ENCODE assay signal across 30 cellular contexts in the genomic region with DNA sequence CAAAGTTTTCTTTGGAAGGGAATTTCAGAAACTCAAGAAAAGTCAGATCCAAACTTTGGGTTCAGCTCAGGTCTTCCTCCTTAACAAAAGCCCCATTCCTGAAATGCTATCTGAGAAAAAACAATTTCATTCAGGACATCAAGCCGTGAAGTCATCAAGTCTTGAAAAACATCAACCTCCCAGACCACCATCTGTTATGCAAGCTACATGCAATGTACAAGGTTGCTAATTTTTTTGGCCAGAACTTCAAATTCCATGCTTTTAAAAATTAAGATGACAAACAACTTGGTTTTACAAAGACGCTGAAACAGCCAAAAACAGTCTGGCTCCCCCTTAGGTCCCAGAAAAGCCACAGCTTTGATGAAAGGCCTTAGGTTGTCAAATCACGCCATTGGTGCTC. TPM values are rescaled to one million over a fixed set of nuclear protein-coding genes. Genes with fewer than 3 reads are reported as not detected.
"Had no signal": no experiment of that assay in that cellular context is flagged by ENCODE, and none has a peak within 500 bp of the region (broad histone marks: within the 10 kb centered on the region; RNA-seq: fewer than 3 reads in every experiment).

No MANE protein-coding gene starts in this region.

- H3K27ac ChIP-seq: breast epithelium, neural progenitor cell, right atrium auricular region, testis, transverse colon had no signal

- H3K36me3 Mint-ChIP-seq: activated CD4-positive, alpha-beta memory T cell treated with anti-CD3 and anti-CD28 coated beads for 36 hours; activated naive CD8-positive, alpha-beta T cell treated with anti-CD3 and anti-CD28 coated beads for 36 hours; naive thymus-derived CD8-positive, alpha-beta T cell had no signal

- H3K4me1 Mint-ChIP-seq: activated CD4-positive, alpha-beta T cell treated with anti-CD3 and anti-CD28 coated beads, Interleukin-2, amount 10 ng/mL, durations not matched to agents 24 days and 14 days; activated naive CD8-positive, alpha-beta T cell treated with anti-CD3 and anti-CD28 coated beads for 36 hours; naive thymus-derived CD8-positive, alpha-beta T cell; T-helper 17 cell had no signal

- H3K9me3 ChIP-seq: breast epithelium, right atrium auricular region, testis, transverse colon had no signal

- H3K27ac Mint-ChIP-seq: activated CD4-positive, alpha-beta memory T cell treated with anti-CD3 and anti-CD28 coated beads for 36 hours; activated CD4-positive, alpha-beta T cell treated with anti-CD3 and anti-CD28 coated beads, Interleukin-2, amount 10 ng/mL, durations not matched to agents 24 days and 14 days; activated naive CD4-positive, alpha-beta T cell treated with anti-CD3 and anti-CD28 coated beads for 36 hours; activated naive CD8-positive, alpha-beta T cell treated with anti-CD3 and anti-CD28 coated beads for 36 hours; activated T-helper 1 cell treated with anti-CD3 and anti-CD28 coated beads, Interleukin-12 subunit alpha, Interleukin-12 subunit beta, Interleukin-2, Interleukin-4 antibody, amounts not matched to agents 30 ng/mL and 10 ng/mL and 1 ng/mL, durations not matched to agents 14 hours and 24 hours and 36 hours; naive thymus-derived CD8-positive, alpha-beta T cell; T-helper 17 cell had no signal

- H3K9ac ChIP-seq: neural progenitor cell had no signal

- H3K27me3 Mint-ChIP-seq: activated CD4-positive, alpha-beta memory T cell treated with anti-CD3 and anti-CD28 coated beads for 36 hours; activated CD4-positive, alpha-beta T cell treated with anti-CD3 and anti-CD28 coated beads, Interleukin-2, amount 10 ng/mL, durations not matched to agents 24 days and 14 days; activated naive CD8-positive, alpha-beta T cell treated with anti-CD3 and anti-CD28 coated beads for 36 hours; naive thymus-derived CD8-positive, alpha-beta T cell; T-helper 17 cell had no signal

- H3K9me3 Mint-ChIP-seq: activated CD4-positive, alpha-beta memory T cell treated with anti-CD3 and anti-CD28 coated beads for 36 hours; activated CD4-positive, alpha-beta T cell treated with anti-CD3 and anti-CD28 coated beads, Interleukin-2, amount 10 ng/mL, durations not matched to agents 24 days and 14 days; activated naive CD8-positive, alpha-beta T cell treated with anti-CD3 and anti-CD28 coated beads for 36 hours; activated T-helper 1 cell treated with anti-CD3 and anti-CD28 coated beads, Interleukin-12 subunit alpha, Interleukin-12 subunit beta, Interleukin-2, Interleukin-4 antibody, amounts not matched to agents 30 ng/mL and 10 ng/mL and 1 ng/mL, durations not matched to agents 14 hours and 24 hours and 36 hours; naive thymus-derived CD8-positive, alpha-beta T cell had no signal

- ATAC-seq: left colon; naive thymus-derived CD8-positive, alpha-beta T cell; stimulated activated naive CD8-positive, alpha-beta T cell treated with anti-CD3 and anti-CD28 coated beads, Interleukin-15, Interleukin-2, amounts not matched to agents 100 U/mL and 50 U/mL, for 24 hours; T-helper 17 cell had no signal

- H3K36me3 ChIP-seq: breast epithelium, neural progenitor cell, right atrium auricular region, transverse colon had no signal

- H2AFZ ChIP-seq: neural progenitor cell had no signal

- H3K4me3 Mint-ChIP-seq: activated CD4-positive, alpha-beta memory T cell treated with anti-CD3 and anti-CD28 coated beads for 36 hours; activated CD4-positive, alpha-beta T cell treated with anti-CD3 and anti-CD28 coated beads, Interleukin-2, amount 10 ng/mL, durations not matched to agents 24 days and 14 days; activated naive CD4-positive, alpha-beta T cell treated with anti-CD3 and anti-CD28 coated beads for 36 hours; activated naive CD8-positive, alpha-beta T cell treated with anti-CD3 and anti-CD28 coated beads for 36 hours; activated T-helper 1 cell treated with anti-CD3 and anti-CD28 coated beads, Interleukin-12 subunit alpha, Interleukin-12 subunit beta, Interleukin-2, Interleukin-4 antibody, amounts not matched to agents 30 ng/mL and 10 ng/mL and 1 ng/mL, durations not matched to agents 14 hours and 24 hours and 36 hours; naive thymus-derived CD8-positive, alpha-beta T cell; T-helper 17 cell had no signal

- H3K27me3 ChIP-seq: breast epithelium, neural progenitor cell, right atrium auricular region, testis, transverse colon had no signal

- DNase-seq: activated CD4-positive, alpha-beta memory T cell treated with anti-CD3 and anti-CD28 coated beads for 36 hours; activated CD4-positive, alpha-beta T cell treated with anti-CD3 and anti-CD28 coated beads, Interleukin-2, amount 10 ng/mL, durations not matched to agents 24 days and 14 days; activated CD4-positive, CD25-positive, alpha-beta regulatory T cell treated with anti-CD3 and anti-CD28 coated beads, Interleukin-2, amount 50 U/mL, for 72 hours; activated CD8-positive, alpha-beta memory T cell treated with anti-CD3 and anti-CD28 coated beads, Interleukin-2, amount 50 U/mL, for 4 hours; activated effector memory CD4-positive, alpha-beta T cell treated with anti-CD3 and anti-CD28 coated beads, Interleukin-2, amount 50 U/mL, for 16 hours; activated naive CD4-positive, alpha-beta T cell treated with anti-CD3 and anti-CD28 coated beads for 36 hours; activated naive CD8-positive, alpha-beta T cell treated with anti-CD3 and anti-CD28 coated beads for 36 hours; activated T-cell treated with anti-CD3 and anti-CD28 coated beads, Interleukin-2, amount 50 U/mL, for 1 hour; amniotic stem cell; central memory CD4-positive, alpha-beta T cell; effector memory CD4-positive, alpha-beta T cell; erythroblast; foreskin fibroblast; head of caudate nucleus; hippocampal formation; kidney; left colon; naive thymus-derived CD8-positive, alpha-beta T cell; occipital lobe; stimulated activated CD4-positive, alpha-beta T cell treated with anti-CD3 and anti-CD28 coated beads, Interleukin-4, amount 100 ng/mL, for 1 hour; stimulated activated naive CD8-positive, alpha-beta T cell treated with anti-CD3 and anti-CD28 coated beads, Interleukin-15, Interleukin-2, amounts not matched to agents 100 U/mL and 50 U/mL, for 24 hours; T-helper 17 cell; T1000; testis; transverse colon had no signal

- H3K4me2 ChIP-seq: neural progenitor cell had no signal

- H3K4me3 ChIP-seq: breast epithelium, neural progenitor cell, right atrium auricular region, testis, transverse colon had no signal

- H3K4me1 ChIP-seq: breast epithelium, right atrium auricular region, testis, transverse colon had no signal

RNA-seq across cellular contexts. Expression of a gene that starts 53.9 kb away (rescaled TPM):
- total RNA-seq: activated CD4-positive, alpha-beta memory T cell treated with anti-CD3 and anti-CD28 coated beads for 36 hours; activated CD4-positive, alpha-beta T cell treated with anti-CD3 and anti-CD28 coated beads, Interleukin-2, amount 10 ng/mL, durations not matched to agents 24 days and 14 days; activated CD8-positive, alpha-beta memory T cell treated with anti-CD3 and anti-CD28 coated beads for 36 hours; activated naive CD4-positive, alpha-beta T cell treated with anti-CD3 and anti-CD28 coated beads for 36 hours; activated naive CD8-positive, alpha-beta T cell treated with anti-CD3 and anti-CD28 coated beads for 36 hours; activated T-helper 1 cell treated with anti-CD3 and anti-CD28 coated beads, Interleukin-12 subunit alpha, Interleukin-12 subunit beta, Interleukin-2, Interleukin-4 antibody, amounts not matched to agents 30 ng/mL and 10 ng/mL and 1 ng/mL, durations not matched to agents 14 hours and 24 hours and 36 hours; naive thymus-derived CD8-positive, alpha-beta T cell; T-helper 17 cell had no signal
- polyA plus RNA-seq: naive thymus-derived CD8-positive, alpha-beta T cell had no signal
